ENCODE assay signal across 23 cellular contexts in the genomic region with DNA sequence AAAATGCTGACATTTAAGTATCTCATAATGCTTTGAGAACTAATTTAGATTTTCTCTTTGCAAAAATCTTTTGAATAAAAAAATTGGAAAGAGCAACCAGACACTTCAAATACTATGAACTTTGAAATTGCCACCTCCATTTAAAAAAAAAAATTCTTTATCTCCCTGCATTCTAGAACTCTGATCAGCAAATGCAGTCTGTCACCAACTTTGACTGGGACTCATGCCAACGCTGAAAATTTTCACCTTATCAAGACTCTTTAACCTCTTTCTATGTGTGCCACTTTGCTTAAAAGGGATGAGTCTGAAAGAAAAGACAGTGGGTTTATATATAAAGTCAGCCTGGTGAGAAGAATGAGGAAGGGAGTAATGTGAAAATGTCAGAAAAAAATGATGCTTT.
"Had no signal": no experiment of that assay in that cellular context is flagged by ENCODE, and none has a peak within 500 bp of the region (broad histone marks: within the 10 kb centered on the region; RNA-seq: fewer than 3 reads in every experiment).

No MANE protein-coding gene starts in this region.

- ATAC-seq: activated CD8-positive, alpha-beta memory T cell treated with anti-CD3 and anti-CD28 coated beads, Interleukin-2, amount 10 ng/mL, durations not matched to agents 7 days and 5 days had no signal

- H3K4me3 ChIP-seq: breast epithelium, MG63 had no signal

- H3K36me3 Mint-ChIP-seq: activated CD8-positive, alpha-beta memory T cell treated with anti-CD3 and anti-CD28 coated beads, Interleukin-2, amount 10 ng/mL, durations not matched to agents 7 days and 5 days; activated naive CD4-positive, alpha-beta T cell treated with anti-CD3 and anti-CD28 coated beads, Interleukin-2, amount 50 U/mL, for 24 hours had no signal

- H3K4me1 Mint-ChIP-seq: activated B cell treated with CpG ODN at 0.5 μM for 24 hours; activated CD4-positive, alpha-beta T cell treated with anti-CD3 and anti-CD28 coated beads, Interleukin-2, amount 10 ng/mL, durations not matched to agents 24 days and 14 days; activated CD8-positive, alpha-beta memory T cell treated with anti-CD3 and anti-CD28 coated beads, Interleukin-2, amount 10 ng/mL, durations not matched to agents 7 days and 5 days; activated naive CD4-positive, alpha-beta T cell treated with anti-CD3 and anti-CD28 coated beads, Interleukin-2, amount 50 U/mL, for 24 hours; central memory CD8-positive, alpha-beta T cell had no signal

- H3K9me3 Mint-ChIP-seq: activated B cell treated with CpG ODN at 0.5 μM for 24 hours; activated CD4-positive, alpha-beta T cell treated with anti-CD3 and anti-CD28 coated beads, Interleukin-2, amount 10 ng/mL, durations not matched to agents 24 days and 14 days; activated naive CD4-positive, alpha-beta T cell treated with anti-CD3 and anti-CD28 coated beads, Interleukin-2, amount 50 U/mL, for 24 hours; activated T-helper 1 cell treated with anti-CD3 and anti-CD28 coated beads, Interleukin-12 subunit alpha, Interleukin-12 subunit beta, Interleukin-2, Interleukin-4 antibody, amounts not matched to agents 30 ng/mL and 10 ng/mL and 1 ng/mL, durations not matched to agents 14 hours and 24 hours and 36 hours had no signal

- H3K27ac ChIP-seq: breast epithelium had no signal

- H3K27me3 ChIP-seq: breast epithelium, MG63 had no signal

- H3K27ac Mint-ChIP-seq: activated B cell treated with CpG ODN at 0.5 μM for 24 hours; activated CD4-positive, alpha-beta T cell treated with anti-CD3 and anti-CD28 coated beads, Interleukin-2, amount 10 ng/mL, durations not matched to agents 24 days and 14 days; activated CD8-positive, alpha-beta memory T cell treated with anti-CD3 and anti-CD28 coated beads, Interleukin-2, amount 10 ng/mL, durations not matched to agents 7 days and 5 days; activated naive CD4-positive, alpha-beta T cell treated with anti-CD3 and anti-CD28 coated beads, Interleukin-2, amount 50 U/mL, for 24 hours; activated T-cell treated with anti-CD3 and anti-CD28 coated beads, Interleukin-2, amount 50 U/mL, for 24 hours; activated T-helper 1 cell treated with anti-CD3 and anti-CD28 coated beads, Interleukin-12 subunit alpha, Interleukin-12 subunit beta, Interleukin-2, Interleukin-4 antibody, amounts not matched to agents 30 ng/mL and 10 ng/mL and 1 ng/mL, durations not matched to agents 14 hours and 24 hours and 36 hours had no signal

- DNase-seq: activated B cell treated with CpG ODN at 0.5 μM for 24 hours; activated CD4-positive, alpha-beta T cell treated with anti-CD3 and anti-CD28 coated beads for 1 hour; activated CD4-positive, alpha-beta T cell treated with anti-CD3 and anti-CD28 coated beads, Interleukin-2, amount 10 ng/mL, durations not matched to agents 24 days and 14 days; activated CD4-positive, alpha-beta T cell treated with anti-CD3 and anti-CD28 coated beads, Interleukin-2, amount 50 U/mL, for 48 hours; activated CD8-positive, alpha-beta memory T cell treated with anti-CD3 and anti-CD28 coated beads, Interleukin-2, amount 10 ng/mL, durations not matched to agents 7 days and 5 days; activated effector memory CD4-positive, alpha-beta T cell treated with Interleukin-2 at 50 U/mL for 16 hours; activated naive CD4-positive, alpha-beta T cell; activated T-cell treated with anti-CD3 and anti-CD28 coated beads, Interleukin-2, amount 50 U/mL, for 24 hours; aorta; MG63; MV-4-11; NCI-H1092 treated with DMSO at 0.1 percent for 48 hours; NCI-H1417 treated with DMSO at 0.1 percent for 48 hours; NCI-H1694; NCI-H2029; NCI-H2107; NCI-H524; SIG-M5; T-helper 1 cell had no signal

- H3K36me3 ChIP-seq: breast epithelium, MG63 had no signal

- H3K27me3 Mint-ChIP-seq: activated B cell treated with CpG ODN at 0.5 μM for 24 hours; activated CD4-positive, alpha-beta T cell treated with anti-CD3 and anti-CD28 coated beads, Interleukin-2, amount 10 ng/mL, durations not matched to agents 24 days and 14 days; activated CD8-positive, alpha-beta memory T cell treated with anti-CD3 and anti-CD28 coated beads, Interleukin-2, amount 10 ng/mL, durations not matched to agents 7 days and 5 days; activated naive CD4-positive, alpha-beta T cell treated with anti-CD3 and anti-CD28 coated beads, Interleukin-2, amount 50 U/mL, for 24 hours; activated T-cell treated with anti-CD3 and anti-CD28 coated beads, Interleukin-2, amount 50 U/mL, for 24 hours; central memory CD8-positive, alpha-beta T cell had no signal

- H3K4me1 ChIP-seq: breast epithelium had no signal

- H3K4me3 Mint-ChIP-seq: activated B cell treated with CpG ODN at 0.5 μM for 24 hours; activated CD4-positive, alpha-beta T cell treated with anti-CD3 and anti-CD28 coated beads, Interleukin-2, amount 10 ng/mL, durations not matched to agents 24 days and 14 days; activated CD8-positive, alpha-beta memory T cell treated with anti-CD3 and anti-CD28 coated beads, Interleukin-2, amount 10 ng/mL, durations not matched to agents 7 days and 5 days; activated naive CD4-positive, alpha-beta T cell treated with anti-CD3 and anti-CD28 coated beads, Interleukin-2, amount 50 U/mL, for 24 hours; activated T-cell treated with anti-CD3 and anti-CD28 coated beads, Interleukin-2, amount 50 U/mL, for 24 hours; activated T-helper 1 cell treated with anti-CD3 and anti-CD28 coated beads, Interleukin-12 subunit alpha, Interleukin-12 subunit beta, Interleukin-2, Interleukin-4 antibody, amounts not matched to agents 30 ng/mL and 10 ng/mL and 1 ng/mL, durations not matched to agents 14 hours and 24 hours and 36 hours; central memory CD8-positive, alpha-beta T cell had no signal

- H3K9me3 ChIP-seq: breast epithelium, MG63 had no signal
